In genomic region chr10:13346912-13347234, GRCh38 we compare ENCODE assay signal across 8 cellular contexts. TPM values are rescaled to one million over a fixed set of nuclear protein-coding genes. Genes with fewer than 3 reads are reported as not detected.
A peak's percentile ranks its signal among the peaks of the same experiment; 100 is the strongest.
DNase-seq lines count a peak whose midpoint lies in the region; ATAC-seq and TF ChIP-seq lines count a peak whose summit lies in the region.

No MANE protein-coding gene starts in this region.

- H3K27ac ChIP-seq in adipose tissue (ENCODE audit: low read depth, low read length): peak overlapping the region; percentile 74
- peak overlapping the region; percentile 90 for H3K27ac ChIP-seq in left lung
- peak overlapping the region; percentile 92 to 93 for H3K27ac ChIP-seq in thoracic aorta

- H3K4me3 Mint-ChIP-seq in activated CD4-positive, alpha-beta T cell treated with anti-CD3 and anti-CD28 coated beads, Interleukin-2, amount 10 ng/mL, durations not matched to agents 7 days and 5 days: peak overlapping the region; percentile 86

- intact Hi-C loops in left lung (cut with DNase I): no loop called here

- H3K27me3 ChIP-seq in left lung (peaks cover 9 to 10% of the 10 kb centered on the region in 2 donors), thoracic aorta (replicated peaks; ENCODE audit: insufficient read depth) (peaks cover 5% of the 10 kb centered on the region)

- H3K4me3 ChIP-seq in left lung (peak overlapping the region; percentile 49 to 64), thoracic aorta (peak overlapping the region; percentile 96)

- peaks cover 60% of the 10 kb centered on the region for H3K4me1 Mint-ChIP-seq in activated CD4-positive, alpha-beta T cell treated with anti-CD3 and anti-CD28 coated beads, Interleukin-2, amount 10 ng/mL, durations not matched to agents 7 days and 5 days

- H3K36me3 Mint-ChIP-seq in activated CD4-positive, alpha-beta T cell treated with anti-CD3 and anti-CD28 coated beads, Interleukin-2, amount 10 ng/mL, durations not matched to agents 7 days and 5 days (ENCODE audit: low read depth): peaks cover 20% of the 10 kb centered on the region

- ATAC-seq in left lung (no peak), thoracic aorta (ENCODE audit: insufficient number of reproducible peaks, low FRiP score, low read depth) (no peak), GM21526 (IDR thresholded peaks at IDR 0.05; ENCODE audit: low FRiP score, unreplicated experiment) (no peak)

- H3K27me3 Mint-ChIP-seq in activated CD4-positive, alpha-beta T cell treated with anti-CD3 and anti-CD28 coated beads, Interleukin-2, amount 10 ng/mL, durations not matched to agents 7 days and 5 days: no peaks in the 10 kb centered on the region

- H3K36me3 ChIP-seq in left lung: peaks cover 0 to 3% of the 10 kb centered on the region in 2 donors
- no peaks in the 10 kb centered on the region for H3K36me3 ChIP-seq in thoracic aorta

- CTCF ChIA-PET in activated CD4-positive, alpha-beta T cell treated with anti-CD3 and anti-CD28 coated beads, Interleukin-2, amount 10 ng/mL, durations not matched to agents 7 days and 5 days (lab: Charles Lee): no interaction called here

- TF ChIP-seq CTCF in left lung (IDR thresholded peaks at IDR 0.05): no peak
- TF ChIP-seq CTCF in thoracic aorta (IDR thresholded peaks at IDR 0.05): no peak

- peak overlapping the region; percentile 91 for H3K27ac Mint-ChIP-seq in activated CD4-positive, alpha-beta T cell treated with anti-CD3 and anti-CD28 coated beads, Interleukin-2, amount 10 ng/mL, durations not matched to agents 7 days and 5 days

- WGBS in adipose tissue, 3 donors: 0% methylated on average over 11 of the region's 11 CpGs

- no peaks in the 10 kb centered on the region for H3K9me3 ChIP-seq in left lung
- H3K9me3 ChIP-seq in thoracic aorta: no peaks in the 10 kb centered on the region

- no peaks in the 10 kb centered on the region for H3K9me3 Mint-ChIP-seq in activated CD4-positive, alpha-beta T cell treated with anti-CD3 and anti-CD28 coated beads, Interleukin-2, amount 10 ng/mL, durations not matched to agents 7 days and 5 days

- POLR2A ChIA-PET in activated CD4-positive, alpha-beta T cell treated with anti-CD3 and anti-CD28 coated beads, Interleukin-2, amount 10 ng/mL, durations not matched to agents 7 days and 5 days (lab: Charles Lee): no interaction called here

- no peak for DNase-seq in activated CD4-positive, alpha-beta T cell treated with anti-CD3 and anti-CD28 coated beads, Interleukin-2, amount 10 ng/mL, durations not matched to agents 7 days and 5 days
- DNase-seq in activated CD4-positive, alpha-beta T cell treated with anti-CD3 and anti-CD28 coated beads, Interleukin-2, amount 50 U/mL, for 1 hour: no peak
- no peak for DNase-seq in left lung
- DNase-seq in thoracic aorta (ENCODE audit: low spot score): no peak
- no peak for DNase-seq in GM03348 (ENCODE audit: low spot score)
- DNase-seq in cortex of kidney (lab: John Stamatoyannopoulos, UW): no peak

- H3K4me1 ChIP-seq in left lung (peaks cover 0 to 37% of the 10 kb centered on the region in 2 donors), thoracic aorta (ENCODE audit: control insufficient read depth in 1 of 2, low read depth in 2 of 2) (peaks cover 14 to 36% of the 10 kb centered on the region in 2 donors)

RNA-seq across cellular contexts. Expression of gene SEPHS1, which starts 1.2 kb away (rescaled TPM):
- total RNA-seq in activated CD4-positive, alpha-beta T cell treated with anti-CD3 and anti-CD28 coated beads, Interleukin-2, amount 10 ng/mL, durations not matched to agents 7 days and 5 days: 10 to 100 TPM; 74.4 to 74.9 TPM
- polyA plus RNA-seq in adipose tissue: 10 to 100 TPM; 22.9 to 43.0 (median 39.8) TPM
- total RNA-seq in left lung (10 to 100 TPM; 33.3 to 34.8 TPM), thoracic aorta (10 to 100 TPM; 24.8 to 68.6 TPM)

RNA-seq across cellular contexts. Expression of gene PHYH, which starts 47.0 kb away (rescaled TPM):
- 10 to 100 TPM in 1 of 2 experiments, 1 to 10 TPM in 1; 9.8 to 12.0 TPM for total RNA-seq in activated CD4-positive, alpha-beta T cell treated with anti-CD3 and anti-CD28 coated beads, Interleukin-2, amount 10 ng/mL, durations not matched to agents 7 days and 5 days
- polyA plus RNA-seq in adipose tissue: 10 to 100 TPM; 16.2 to 71.3 (median 52.1) TPM
- total RNA-seq in left lung (10 to 100 TPM; 26.4 to 46.9 TPM), thoracic aorta (10 to 100 TPM; 23.8 to 27.1 TPM)
